In the genomic region with DNA sequence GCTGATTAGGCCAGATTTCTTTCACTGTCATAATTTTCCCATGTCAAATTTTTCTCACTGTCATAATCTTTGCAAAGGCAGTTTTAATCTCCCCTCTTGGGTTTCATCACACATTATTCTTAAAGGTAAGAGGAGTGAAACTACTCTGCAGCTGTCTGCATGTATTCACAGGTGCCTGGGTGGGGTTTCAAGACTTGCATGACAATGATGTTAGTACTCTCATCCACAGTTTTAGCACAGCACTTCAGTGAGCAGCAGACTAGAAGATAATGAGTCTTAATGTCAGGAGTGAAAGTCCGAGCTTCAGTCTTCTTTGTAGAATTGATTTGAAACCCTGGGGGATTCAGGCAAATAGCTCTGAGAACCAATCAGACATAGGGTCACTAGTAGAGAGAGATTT, we compare ENCODE assay signal across 14 cellular contexts.
DNase-seq lines count a peak whose midpoint lies in the region; ATAC-seq and TF ChIP-seq lines count a peak whose summit lies in the region.
"Had no signal": no experiment of that assay in that cellular context is flagged by ENCODE, and none has a peak within 500 bp of the region (broad histone marks: within the 10 kb centered on the region; RNA-seq: fewer than 3 reads in every experiment).

No MANE protein-coding gene starts in this region.

- H3K79me2 ChIP-seq in KMS-11 (ENCODE audit: insufficient read depth, low read depth): no peaks in the 10 kb centered on the region

- H3K27me3 Mint-ChIP-seq in activated naive CD8-positive, alpha-beta T cell treated with anti-CD3 and anti-CD28 coated beads for 36 hours: no peaks in the 10 kb centered on the region

- no peak overlapping the region for H3K4me3 Mint-ChIP-seq in activated naive CD8-positive, alpha-beta T cell treated with anti-CD3 and anti-CD28 coated beads for 36 hours
- H3K4me3 Mint-ChIP-seq: activated T-cell treated with anti-CD3 and anti-CD28 coated beads, Interleukin-2, amount 50 U/mL, for 72 hours; naive B cell had no signal

- no peaks in the 10 kb centered on the region for H3K36me3 ChIP-seq in KMS-11 (ENCODE audit: insufficient read depth)
- H3K36me3 ChIP-seq in aorta (ENCODE audit: control insufficient read depth in 1 of 2, insufficient read depth in 2 of 2, low read length in 1 of 2): no peaks in the 10 kb centered on the region

- peaks cover 3% of the 10 kb centered on the region for H3K36me3 Mint-ChIP-seq in activated naive CD8-positive, alpha-beta T cell treated with anti-CD3 and anti-CD28 coated beads for 36 hours

- H3K4me3 ChIP-seq in GM12864 (ENCODE audit: low read depth, low read length): no peak overlapping the region
- H3K4me3 ChIP-seq in KMS-11 (IDR thresholded peaks at IDR 0.05; ENCODE audit: insufficient read depth, low read depth, low read length): no peak overlapping the region
- H3K4me3 ChIP-seq in aorta (ENCODE audit: low read length in 2 of 2): no peak overlapping the region

- H3K27ac ChIP-seq in KMS-11: peak overlapping the region; percentile 84
- no peak overlapping the region for H3K27ac ChIP-seq in aorta (ENCODE audit: low read depth in 1 of 2, low read length in 2 of 2)

- H3K9ac ChIP-seq in KMS-11: peak overlapping the region; percentile 33; the same call in 1 of the 2 replicates

- intact Hi-C loops in aorta (cut with DNase I): no loop called here

- peaks cover 5% of the 10 kb centered on the region for H3K9me3 Mint-ChIP-seq in activated naive CD8-positive, alpha-beta T cell treated with anti-CD3 and anti-CD28 coated beads for 36 hours

- H3K4me1 Mint-ChIP-seq in activated naive CD8-positive, alpha-beta T cell treated with anti-CD3 and anti-CD28 coated beads for 36 hours: no peaks in the 10 kb centered on the region
- H3K4me1 Mint-ChIP-seq: naive B cell had no signal

- ATAC-seq in GM19438 (IDR thresholded peaks at IDR 0.05; ENCODE audit: low read depth, unreplicated experiment) (peak; percentile 66), HG02884 (IDR thresholded peaks at IDR 0.05; ENCODE audit: unreplicated experiment) (peak; percentile 94), aorta (ENCODE audit: low FRiP score) (no peak)
- ATAC-seq: activated T-cell treated with anti-CD3 and anti-CD28 coated beads, Interleukin-2, amount 50 U/mL, for 72 hours; Panc1 had no signal

- peak; percentile 26 for DNase-seq in GM12864 (ENCODE audit: low read depth)
- DNase-seq in Ammon's horn (ENCODE audit: low spot score): no peak
- no peak for DNase-seq in DMS 273 (lab: John Stamatoyannopoulos, UW; ENCODE audit: unreplicated experiment)
- DNase-seq in activated naive CD8-positive, alpha-beta T cell treated with anti-CD3 and anti-CD28 coated beads for 36 hours: no peak
- DNase-seq in aorta: no peak
- DNase-seq: ACHN; activated T-cell treated with anti-CD3 and anti-CD28 coated beads, Interleukin-2, amount 50 U/mL, for 72 hours; DND-41; naive B cell; NCI-H1694 had no signal

- peaks cover 80% of the 10 kb centered on the region for H3K4me1 ChIP-seq in KMS-11 (ENCODE audit: low read depth, poor library complexity, severe bottlenecking)
- peaks cover 0 to 1% of the 10 kb centered on the region in 2 donors for H3K4me1 ChIP-seq in aorta (ENCODE audit: control insufficient read depth in 1 of 2, insufficient read depth in 2 of 2, low read length in 2 of 2)

- no peak for TF ChIP-seq CTCF in GM12864 (IDR thresholded peaks at IDR 0.05; ENCODE audit: low read depth, low read length, missing control alignments)
- TF ChIP-seq CTCF in KMS-11 (conservative IDR thresholded peaks at IDR 0.05; ENCODE audit: low read depth, low read length): no peak

- H3K27ac Mint-ChIP-seq in activated naive CD8-positive, alpha-beta T cell treated with anti-CD3 and anti-CD28 coated beads for 36 hours: no peak overlapping the region
- H3K27ac Mint-ChIP-seq: activated T-cell treated with anti-CD3 and anti-CD28 coated beads, Interleukin-2, amount 50 U/mL, for 72 hours; naive B cell had no signal

- H3K27me3 ChIP-seq in KMS-11 (ENCODE audit: insufficient read depth, low read depth) (no peaks in the 10 kb centered on the region), aorta (ENCODE audit: control insufficient read depth in 1 of 2, insufficient read depth in 2 of 2, low read length in 1 of 2) (no peaks in the 10 kb centered on the region)

- 92 to 98% methylated on average over 1 of the region's 1 CpG for WGBS in aorta, 2 donors

- H4K20me1 ChIP-seq in KMS-11 (ENCODE audit: insufficient read depth): no peaks in the 10 kb centered on the region

- H3K9me3 ChIP-seq in aorta (ENCODE audit: control insufficient read depth, low read length): no peaks in the 10 kb centered on the region

- no peak overlapping the region for H2AFZ ChIP-seq in KMS-11 (ENCODE audit: low read depth)

- H3K4me2 ChIP-seq in KMS-11: peak overlapping the region; percentile 80
